In genomic region chr17:47301161-47301560, GRCh38 we compare ENCODE assay signal across 15 cellular contexts. TPM values are rescaled to one million over a fixed set of nuclear protein-coding genes. Genes with fewer than 3 reads are reported as not detected.
"Had no signal": no experiment of that assay in that cellular context is flagged by ENCODE, and none has a peak within 500 bp of the region (broad histone marks: within the 10 kb centered on the region; RNA-seq: fewer than 3 reads in every experiment).

No MANE protein-coding gene starts in this region.

- H3K36me3 Mint-ChIP-seq: activated naive CD4-positive, alpha-beta T cell treated with anti-CD3 and anti-CD28 coated beads, Interleukin-2, amount 10 ng/mL, durations not matched to agents 7 days and 5 days had no signal

- ATAC-seq: body of pancreas; left lobe of liver; naive thymus-derived CD4-positive, alpha-beta T cell; right cardiac atrium; stimulated activated naive CD8-positive, alpha-beta T cell treated with anti-CD3 and anti-CD28 coated beads, Interleukin-15, Interleukin-2, amounts not matched to agents 100 U/mL and 50 U/mL, for 24 hours had no signal

- H3K27ac Mint-ChIP-seq: activated naive CD4-positive, alpha-beta T cell treated with anti-CD3 and anti-CD28 coated beads, Interleukin-2, amount 10 ng/mL, durations not matched to agents 7 days and 5 days; activated T-helper 1 cell treated with anti-CD3 and anti-CD28 coated beads, Interleukin-12 subunit alpha, Interleukin-12 subunit beta, Interleukin-2, Interleukin-4 antibody, amounts not matched to agents 30 ng/mL and 10 ng/mL and 1 ng/mL, durations not matched to agents 14 hours and 24 hours and 36 hours; naive thymus-derived CD4-positive, alpha-beta T cell had no signal

- DNase-seq: activated CD4-positive, alpha-beta T cell treated with anti-CD3 and anti-CD28 coated beads for 1 hour; activated naive CD4-positive, alpha-beta T cell treated with anti-CD3 and anti-CD28 coated beads, Interleukin-2, amount 10 ng/mL, durations not matched to agents 7 days and 5 days; body of pancreas; central memory CD4-positive, alpha-beta T cell; effector CD4-positive, alpha-beta T cell; foreskin melanocyte; head of caudate nucleus; mammary epithelial cell; naive thymus-derived CD4-positive, alpha-beta T cell; posterior cingulate gyrus; right cardiac atrium; small intestine; stimulated activated naive CD8-positive, alpha-beta T cell treated with anti-CD3 and anti-CD28 coated beads, Interleukin-15, Interleukin-2, amounts not matched to agents 100 U/mL and 50 U/mL, for 24 hours had no signal

- H3K4me3 Mint-ChIP-seq: activated naive CD4-positive, alpha-beta T cell treated with anti-CD3 and anti-CD28 coated beads, Interleukin-2, amount 10 ng/mL, durations not matched to agents 7 days and 5 days; activated T-helper 1 cell treated with anti-CD3 and anti-CD28 coated beads, Interleukin-12 subunit alpha, Interleukin-12 subunit beta, Interleukin-2, Interleukin-4 antibody, amounts not matched to agents 30 ng/mL and 10 ng/mL and 1 ng/mL, durations not matched to agents 14 hours and 24 hours and 36 hours; naive thymus-derived CD4-positive, alpha-beta T cell had no signal

RNA-seq across cellular contexts. Expression of gene ITGB3, which starts 47.5 kb away (rescaled TPM):
- total RNA-seq: activated T-helper 1 cell treated with anti-CD3 and anti-CD28 coated beads, Interleukin-12 subunit alpha, Interleukin-12 subunit beta, Interleukin-2, Interleukin-4 antibody, amounts not matched to agents 30 ng/mL and 10 ng/mL and 1 ng/mL, durations not matched to agents 14 hours and 24 hours and 36 hours had no signal
